Comparison of ENCODE assay signal across 15 cellular contexts in the genomic region with DNA sequence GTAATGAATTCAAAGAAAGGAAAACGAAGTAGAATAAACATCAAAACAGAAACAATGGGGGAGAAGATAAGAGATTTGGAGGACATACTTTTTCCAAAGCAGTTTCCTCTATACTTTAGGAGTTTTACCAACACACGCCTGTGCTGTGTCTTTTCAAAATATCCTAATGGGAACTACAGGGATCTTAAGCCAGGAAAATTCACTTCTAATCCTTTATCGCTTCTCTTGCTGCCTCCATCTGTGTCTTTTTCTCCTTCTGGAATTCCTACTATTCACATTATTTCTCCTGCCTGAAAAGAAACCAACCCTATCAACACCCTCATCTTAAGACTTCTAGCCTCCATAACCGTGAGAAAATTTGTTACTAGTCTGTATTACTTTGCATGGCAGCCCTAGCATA. TPM values are rescaled to one million over a fixed set of nuclear protein-coding genes. Genes with fewer than 3 reads are reported as not detected.
DNase-seq lines count a peak whose midpoint lies in the region; ATAC-seq, FAIRE-seq and TF ChIP-seq lines count a peak whose summit lies in the region.
"Had no signal": no experiment of that assay in that cellular context is flagged by ENCODE, and none has a peak within 500 bp of the region (broad histone marks: within the 10 kb centered on the region; RNA-seq: fewer than 3 reads in every experiment).

No MANE protein-coding gene starts in this region.

- H3K27ac ChIP-seq in PC-9 (peak overlapping the region; percentile 34), H1 (ENCODE audit: low read depth, low read length) (no peak overlapping the region), smooth muscle cell (ENCODE audit: low read depth) (peak overlapping the region; percentile 25), lower lobe of right lung (no peak overlapping the region)
- H3K27ac ChIP-seq: testis had no signal

- TF ChIP-seq EP300 in H1 (IDR thresholded peaks at IDR 0.05; ENCODE audit: borderline replicate concordance in 1 of 2, low read depth in 2 of 2, low read length in 2 of 2): no peak

- BruUV-seq in PC-9 (replicated peaks; lab: Mats Ljungman, UMichigan): no TSS peak

- no peaks in the 10 kb centered on the region for H3K9me3 Mint-ChIP-seq in activated T-cell treated with anti-CD3 and anti-CD28 coated beads, Interleukin-2, amount 50 U/mL, for 24 hours

- no peak for TF ChIP-seq RAD21 in H1 (IDR thresholded peaks at IDR 0.05 in 1 of 2, conservative IDR thresholded peaks at IDR 0.05 in 1 of 2; ENCODE audit: low read depth in 2 of 2, low read length in 2 of 2)

- POLR2A ChIA-PET in PC-9 (lab: Charles Lee; ENCODE audit: unreplicated experiment): no interaction called here
- POLR2A ChIA-PET in H1 (lab: Charles Lee; ENCODE audit: partially characterized antibody): interaction anchor here (1.3 to 10.5 kb wide), 6 partner anchors 8 to 35 kb away, joined by 4 to 112 read pairs (median 12); a partner anchor contains a TSS

- no peak overlapping the region for H2BK20ac ChIP-seq in H1 (ENCODE audit: low read length)

- H3K27me3 ChIP-seq in PC-9 (ENCODE audit: insufficient read depth, low read depth): no peaks in the 10 kb centered on the region
- no peaks in the 10 kb centered on the region for H3K27me3 ChIP-seq in H1 (replicated peaks in 1 of 4; ENCODE audit: control insufficient read depth in 3 of 4, extremely low read depth in 1 of 4, insufficient read depth in 3 of 4, low read length in 3 of 4)
- H3K27me3 ChIP-seq in smooth muscle cell (ENCODE audit: low read depth): no peaks in the 10 kb centered on the region
- H3K27me3 ChIP-seq in lower lobe of right lung (ENCODE audit: low read depth): no peaks in the 10 kb centered on the region
- H3K27me3 ChIP-seq: testis had no signal

- H4K5ac ChIP-seq in H1 (ENCODE audit: insufficient read length, low read depth, low read length): no peak overlapping the region

- DNase-seq in activated T-cell treated with anti-CD3 and anti-CD28 coated beads, Interleukin-2, amount 50 U/mL, for 24 hours: no peak
- DNase-seq in activated T-cell treated with anti-CD3 and anti-CD28 coated beads, Interleukin-2, amount 50 U/mL, for 1 hour: no peak
- DNase-seq in PC-9: no peak
- DNase-seq in H1 (ENCODE audit: low read depth in 1 of 2, low spot score in 2 of 2): no peak
- DNase-seq in smooth muscle cell (lab: John Stamatoyannopoulos, UW; ENCODE audit: unreplicated experiment): no peak
- no peak for DNase-seq in lower lobe of right lung
- no peak for DNase-seq in SHP77 treated with DMSO at 0.1 percent for 48 hours (lab: John Stamatoyannopoulos, UW)
- DNase-seq: anterior cingulate cortex; NCI-H1105; OCI-M1; stimulated activated CD4-positive, alpha-beta T cell treated with anti-CD3 and anti-CD28 coated beads, Interleukin-1b, Interleukin-23, amount 100 ng/mL, for 48 hours; testis had no signal

- peaks cover 97% of the 10 kb centered on the region for H4K20me1 ChIP-seq in PC-9 (ENCODE audit: insufficient read depth)
- peaks cover 14 to 22% of the 10 kb centered on the region in 2 experiments for H4K20me1 ChIP-seq in H1 (replicated peaks in 1 of 2; ENCODE audit: control insufficient read depth in 1 of 2, insufficient read depth in 2 of 2, low read length in 2 of 2)
- H4K20me1 ChIP-seq in smooth muscle cell (ENCODE audit: low read depth): peaks cover 99% of the 10 kb centered on the region

- H3K4me1 ChIP-seq in PC-9 (replicated peaks; ENCODE audit: insufficient read depth): peaks cover 85% of the 10 kb centered on the region
- peaks cover 1 to 16% (median 15%) of the 10 kb centered on the region in 4 experiments for H3K4me1 ChIP-seq in H1 (replicated peaks in 1 of 4; ENCODE audit: control insufficient read depth in 3 of 4, insufficient read depth in 4 of 4, low read length in 3 of 4)
- peaks cover 34% of the 10 kb centered on the region for H3K4me1 ChIP-seq in smooth muscle cell (ENCODE audit: low read depth)
- H3K4me1 ChIP-seq in lower lobe of right lung: peaks cover 95% of the 10 kb centered on the region

- no peak overlapping the region for H2AK5ac ChIP-seq in H1 (ENCODE audit: low read depth, low read length)

- H2BK12ac ChIP-seq in H1 (ENCODE audit: low read depth, low read length): no peak overlapping the region

- peaks cover 98% of the 10 kb centered on the region for H3K36me3 Mint-ChIP-seq in activated T-cell treated with anti-CD3 and anti-CD28 coated beads, Interleukin-2, amount 50 U/mL, for 24 hours (ENCODE audit: low read depth)

- H3K4me1 Mint-ChIP-seq in activated T-cell treated with anti-CD3 and anti-CD28 coated beads, Interleukin-2, amount 50 U/mL, for 24 hours (ENCODE audit: low read depth): peaks cover 67% of the 10 kb centered on the region

- no peak for TF ChIP-seq POLR2A in H1 (IDR thresholded peaks at IDR 0.05; ENCODE audit: control extremely low read depth in 1 of 2, low read depth in 2 of 2, low read length in 2 of 2)

- H3K4me3 Mint-ChIP-seq in activated T-cell treated with anti-CD3 and anti-CD28 coated beads, Interleukin-2, amount 50 U/mL, for 24 hours: peak overlapping the region; percentile 99

- TF ChIP-seq CTCF in PC-9 (conservative IDR thresholded peaks at IDR 0.05): no peak
- TF ChIP-seq CTCF in H1 (IDR thresholded peaks at IDR 0.05; ENCODE audit: control extremely low read depth in 1 of 3, insufficient read depth in 1 of 3, low read depth in 1 of 3, low read length in 3 of 3): no peak
- TF ChIP-seq CTCF in smooth muscle cell (IDR thresholded peaks at IDR 0.05; ENCODE audit: borderline replicate concordance, insufficient read depth, poor library complexity, severe bottlenecking): no peak
- no peak for TF ChIP-seq CTCF in lower lobe of right lung (IDR thresholded peaks at IDR 0.05)

- ATAC-seq in lower lobe of right lung (no peak), HG02970 (IDR thresholded peaks at IDR 0.05; ENCODE audit: low FRiP score, unreplicated experiment) (no peak)

- H3K9ac ChIP-seq in H1 (replicated peaks in 1 of 4; ENCODE audit: extremely low read depth in 1 of 4, low read depth in 3 of 4, low read length in 3 of 4): no peak overlapping the region
- no peak overlapping the region for H3K9ac ChIP-seq in smooth muscle cell (ENCODE audit: low read depth)

- H3K79me2 ChIP-seq in PC-9 (ENCODE audit: low read depth) (peaks cover 100% of the 10 kb centered on the region), H1 (ENCODE audit: control insufficient read depth in 1 of 2, insufficient read depth in 2 of 2, low read length in 2 of 2) (peaks cover 65 to 99% of the 10 kb centered on the region in 2 experiments), smooth muscle cell (ENCODE audit: low read depth) (peaks cover 97% of the 10 kb centered on the region)

- no peak overlapping the region for H3K4ac ChIP-seq in H1 (replicated peaks; ENCODE audit: insufficient read length, low read depth, low read length)

- H3K4me2 ChIP-seq in PC-9: peak overlapping the region; percentile 90
- peak overlapping the region; percentile 29 to 44; a peak in 2 of 4 replicates for H3K4me2 ChIP-seq in H1 (ENCODE audit: insufficient read depth in 1 of 2, low read depth in 2 of 2, low read length in 2 of 2)
- peak overlapping the region; percentile 3 for H3K4me2 ChIP-seq in smooth muscle cell

- FAIRE-seq in H1 (lab: Jason Lieb, UNC): no peak

- no peak overlapping the region for H3K14ac ChIP-seq in H1 (ENCODE audit: insufficient read length)

- no peak overlapping the region for H2BK15ac ChIP-seq in H1 (ENCODE audit: low read length)

- no peak overlapping the region for H3K56ac ChIP-seq in H1 (replicated peaks; ENCODE audit: insufficient read length, low read depth, low read length)

- peaks cover 47% of the 10 kb centered on the region for H3K36me3 ChIP-seq in PC-9 (ENCODE audit: low read depth)
- peaks cover 0 to 4% (median 1%) of the 10 kb centered on the region in 4 experiments; a peak in 2 of 8 replicates for H3K36me3 ChIP-seq in H1 (ENCODE audit: control insufficient read depth in 2 of 4, insufficient read depth in 4 of 4, low read length in 3 of 4)
- no peaks in the 10 kb centered on the region for H3K36me3 ChIP-seq in smooth muscle cell (ENCODE audit: low read depth)
- H3K36me3 ChIP-seq in lower lobe of right lung: peaks cover 27% of the 10 kb centered on the region

- H3K79me1 ChIP-seq in H1 (ENCODE audit: low read depth, low read length): no peaks in the 10 kb centered on the region; the same call in 1 of the 2 replicates

- H3K23ac ChIP-seq in H1 (ENCODE audit: insufficient read length): no peak overlapping the region

- H2AFZ ChIP-seq in PC-9 (no peak overlapping the region), H1 (ENCODE audit: low read length) (no peak overlapping the region), smooth muscle cell (ENCODE audit: low read depth) (no peak overlapping the region)

- CTCF ChIA-PET in PC-9 (lab: Charles Lee) (no interaction called here), H1 (lab: Charles Lee; ENCODE audit: partially characterized antibody) (interaction anchor here (1.3 to 1.6 kb wide), 2 partner anchors 12 to 24 kb away, joined by 3 to 5 read pairs; no protein-coding TSS in a partner anchor)

- peaks cover 81% of the 10 kb centered on the region for H3F3A ChIP-seq in PC-9 (ENCODE audit: insufficient read depth, low read depth)
- peaks cover 16% of the 10 kb centered on the region for H3F3A ChIP-seq in smooth muscle cell (ENCODE audit: low read depth)

- H3K4me3 ChIP-seq in PC-9 (no peak overlapping the region), H1 (ENCODE audit: extremely low read depth in 1 of 4, insufficient read depth in 2 of 4, low read depth in 3 of 4, low read length in 4 of 4) (peak overlapping the region in 2 of 4 experiments; percentile 5 to 37; a peak in 2 of 8 replicates), smooth muscle cell (no peak overlapping the region), lower lobe of right lung (no peak overlapping the region)
- H3K4me3 ChIP-seq: testis had no signal

- no peak overlapping the region for H2BK120ac ChIP-seq in H1 (replicated peaks; ENCODE audit: low read depth, low read length)

- 37% methylated on average over 4 of the region's 4 CpGs; no CpG with 5 or more reads in 1 of the 2 experiments for WGBS in H1 (ENCODE audit: extremely low coverage in 1 of 2, insufficient coverage in 1 of 2, insufficient read length in 1 of 2, insufficient replicate concordance in 2 of 2, low coverage in 1 of 2, low lambda C conversion rate in 2 of 2, missing lambda C conversion rate in 1 of 2), 2 experiments
- 37% methylated on average over 4 of the region's 4 CpGs for WGBS in smooth muscle cell (ENCODE audit: low lambda C conversion rate)

- no peaks in the 10 kb centered on the region for H3K9me2 ChIP-seq in PC-9 (ENCODE audit: insufficient read depth)

- H3K18ac ChIP-seq in H1 (ENCODE audit: extremely low read depth, low read length): no peak overlapping the region

- H2BK5ac ChIP-seq in H1 (ENCODE audit: low read depth, low read length): no peak overlapping the region

- intact Hi-C loops in PC-9 (cut with micrococcal nuclease; ENCODE audit: unreplicated experiment): no loop called here
- intact Hi-C loops in lower lobe of right lung (cut with DNase I): no loop called here

- H3K27me3 Mint-ChIP-seq in activated T-cell treated with anti-CD3 and anti-CD28 coated beads, Interleukin-2, amount 50 U/mL, for 24 hours: no peaks in the 10 kb centered on the region

- H4K8ac ChIP-seq in H1 (ENCODE audit: extremely low read depth, insufficient read depth, low read length): no peak overlapping the region

- H4K91ac ChIP-seq in H1 (replicated peaks; ENCODE audit: insufficient read length, low read length): no peak overlapping the region

- H3K9me3 ChIP-seq in PC-9 (ENCODE audit: insufficient read depth, low read depth) (no peaks in the 10 kb centered on the region), H1 (ENCODE audit: insufficient read depth in 2 of 2, low read depth in 1 of 2, low read length in 1 of 2) (no peaks in the 10 kb centered on the region), smooth muscle cell (replicated peaks; ENCODE audit: low read depth) (no peaks in the 10 kb centered on the region), lower lobe of right lung (no peaks in the 10 kb centered on the region)
- H3K9me3 ChIP-seq: testis had no signal

- peaks cover 2% of the 10 kb centered on the region for H3K23me2 ChIP-seq in H1 (ENCODE audit: low read depth, low read length)

- H3K27ac Mint-ChIP-seq in activated T-cell treated with anti-CD3 and anti-CD28 coated beads, Interleukin-2, amount 50 U/mL, for 24 hours: peak overlapping the region; percentile 96

RNA-seq across cellular contexts. Expression of a gene that starts 6.8 kb away (rescaled TPM):
- total RNA-seq in PC-9 (2021): 267 and 337 TPM in 2 replicates
- 389 and 397 TPM in 2 replicates for total RNA-seq in H1 (2021; fragmentation: NEBNext Ultra II Directional; extraction: Animal tissue kit (Norgen Biotek cat#: 25700))
- polyA plus RNA-seq in H1 (2011; rRNA removed): 208 and 209 TPM in 2 replicates
- 285 TPM for polyA plus RNA-seq in H1 (2011; cell fraction: cytosol; rRNA removed)
- polyA plus RNA-seq in H1 (2011; cell fraction: nucleus; rRNA removed): 199 TPM
- polyA plus RNA-seq in H1 (2012, experiment 1 of 2): 322 to 369 TPM (median 332 TPM) in 4 replicates
- polyA plus RNA-seq in H1 (2012, experiment 2 of 2): 154 TPM
- 167 TPM for polyA plus RNA-seq in H1 (2013, experiment 1 of 2)
- 175 TPM for polyA plus RNA-seq in H1 (2013, experiment 2 of 2)
- 303 and 334 TPM in 2 replicates for polyA minus RNA-seq in H1 (2011; rRNA and poly(A)+ RNA removed)
- polyA minus RNA-seq in H1 (2011; cell fraction: cytosol; rRNA and poly(A)+ RNA removed): 147 TPM
- 101 TPM for polyA minus RNA-seq in H1 (2011; cell fraction: nucleus; rRNA and poly(A)+ RNA removed)
- 112 and 119 TPM in 2 replicates for total RNA-seq in smooth muscle cell
- 71.9 and 83.9 TPM in 2 replicates for polyA plus RNA-seq in smooth muscle cell
- total RNA-seq in lower lobe of right lung: 173 TPM

RNA-seq across cellular contexts. Expression of a gene that starts 30.7 kb away (rescaled TPM):
- not detected in 2 replicates for total RNA-seq in PC-9 (2021)
- not detected in 2 replicates for total RNA-seq in H1 (2021; fragmentation: NEBNext Ultra II Directional; extraction: Animal tissue kit (Norgen Biotek cat#: 25700))
- not detected in 2 replicates for polyA plus RNA-seq in H1 (2011; rRNA removed)
- polyA plus RNA-seq in H1 (2011; cell fraction: cytosol; rRNA removed): not detected
- polyA plus RNA-seq in H1 (2011; cell fraction: nucleus; rRNA removed): not detected
- not detected in 4 replicates for polyA plus RNA-seq in H1 (2012, experiment 1 of 2)
- not detected for polyA plus RNA-seq in H1 (2012, experiment 2 of 2)
- not detected for polyA plus RNA-seq in H1 (2013, experiment 1 of 2)
- polyA plus RNA-seq in H1 (2013, experiment 2 of 2): not detected
- not detected in 2 replicates for polyA minus RNA-seq in H1 (2011; rRNA and poly(A)+ RNA removed)
- not detected for polyA minus RNA-seq in H1 (2011; cell fraction: cytosol; rRNA and poly(A)+ RNA removed)
- polyA minus RNA-seq in H1 (2011; cell fraction: nucleus; rRNA and poly(A)+ RNA removed): not detected
- not detected in 2 replicates for total RNA-seq in smooth muscle cell
- not detected in 2 replicates for polyA plus RNA-seq in smooth muscle cell
- total RNA-seq in lower lobe of right lung: not detected
- total RNA-seq: epithelial cell of proximal tubule had no signal
- polyA plus RNA-seq: neural cell had no signal

RNA-seq across cellular contexts. Expression of a gene that starts 34.7 kb away (rescaled TPM):
- total RNA-seq in PC-9 (2021): 11.8 and 14.5 TPM in 2 replicates
- total RNA-seq in H1 (2021; fragmentation: NEBNext Ultra II Directional; extraction: Animal tissue kit (Norgen Biotek cat#: 25700)): 1.9 TPM in 2 replicates
- polyA plus RNA-seq in H1 (2011; rRNA removed): 1.9 and 2.5 TPM in 2 replicates
- 1.8 TPM for polyA plus RNA-seq in H1 (2011; cell fraction: cytosol; rRNA removed)
- polyA plus RNA-seq in H1 (2011; cell fraction: nucleus; rRNA removed): 2.7 TPM
- polyA plus RNA-seq in H1 (2012, experiment 1 of 2): 0.97 to 1.6 TPM (median 1.3 TPM) in 4 replicates
- polyA plus RNA-seq in H1 (2012, experiment 2 of 2): 1.8 TPM
- 1.6 TPM for polyA plus RNA-seq in H1 (2013, experiment 1 of 2)
- polyA plus RNA-seq in H1 (2013, experiment 2 of 2): 1.4 TPM
- polyA minus RNA-seq in H1 (2011; rRNA and poly(A)+ RNA removed): 0.57 and 3.0 TPM in 2 replicates
- not detected for polyA minus RNA-seq in H1 (2011; cell fraction: cytosol; rRNA and poly(A)+ RNA removed)
- polyA minus RNA-seq in H1 (2011; cell fraction: nucleus; rRNA and poly(A)+ RNA removed): 3.3 TPM
- 6.4 and 9.6 TPM in 2 replicates for total RNA-seq in smooth muscle cell
- polyA plus RNA-seq in smooth muscle cell: 4.6 and 5.1 TPM in 2 replicates
- 5.0 TPM for total RNA-seq in lower lobe of right lung

Comparison
In these comparisons a context has a peak if more than half of its experiments do, and no peak if none do; other contexts are left out.
1. H3K27ac ChIP-seq: peak in PC-9 (single experiment) and smooth muscle cell (single experiment); none in H1 (single experiment) and lower lobe of right lung (single experiment).
2. H3K4me2 ChIP-seq: peak in every context shown above with its lines; median percentile 90 in PC-9; 36 in H1; 3 in smooth muscle cell.